ENCODE assay signal across 22 cellular contexts in genomic region chr17:59872351-59872750, GRCh38. TPM values are rescaled to one million over a fixed set of nuclear protein-coding genes. Genes with fewer than 3 reads are reported as not detected.
DNase-seq lines count a peak whose midpoint lies in the region; ATAC-seq, FAIRE-seq and TF ChIP-seq lines count a peak whose summit lies in the region.
"Had no signal": no experiment of that assay in that cellular context is flagged by ENCODE, and none has a peak within 500 bp of the region (broad histone marks: within the 10 kb centered on the region; RNA-seq: fewer than 3 reads in every experiment).

No MANE protein-coding gene starts in this region.

- TF ChIP-seq CTCF in HepG2 (CRISPR knock-in tag; IDR thresholded peaks at IDR 0.05) = no peak
- no peak for TF ChIP-seq CTCF in right lobe of liver (IDR thresholded peaks at IDR 0.05)
- TF ChIP-seq CTCF in OCI-LY7 (conservative IDR thresholded peaks at IDR 0.05; ENCODE audit: low read length) = no peak
- TF ChIP-seq CTCF in pancreas (IDR thresholded peaks at IDR 0.05) = no peak

- no peak overlapping the region for H4K91ac ChIP-seq in trophoblast cell (ENCODE audit: low read depth, low read length)

- TF ChIP-seq RAD21 in HepG2 (CRISPR knock-in tag; IDR thresholded peaks at IDR 0.05) = no peak

- H2AFZ ChIP-seq in HepG2 (ENCODE audit: low read length) = no peak overlapping the region
- no peak overlapping the region for H2AFZ ChIP-seq in OCI-LY7 (ENCODE audit: low read length)
- no peak overlapping the region for H2AFZ ChIP-seq in trophoblast cell (ENCODE audit: insufficient read depth, low read length, poor library complexity)

- H3K27ac ChIP-seq in HepG2 (ENCODE audit: extremely low read length, insufficient read depth, low read length) (no peak overlapping the region), right lobe of liver (no peak overlapping the region), OCI-LY7 (ENCODE audit: low read depth, low read length, poor library complexity, severe bottlenecking) (no peak overlapping the region), pancreas (peak overlapping the region in 1 of 4 donors; percentile 59), trophoblast cell (ENCODE audit: low read depth, low read length) (no peak overlapping the region)

- H4K20me1 ChIP-seq in HepG2 (ENCODE audit: insufficient read depth, low read length) (no peaks in the 10 kb centered on the region), OCI-LY7 (ENCODE audit: insufficient read depth, low read length) (no peaks in the 10 kb centered on the region)

- H3K4me3 ChIP-seq in HepG2 (replicated peaks in 1 of 3; ENCODE audit: insufficient read depth in 1 of 3, low read depth in 2 of 3, low read length in 3 of 3) = no peak overlapping the region
- no peak overlapping the region for H3K4me3 ChIP-seq in right lobe of liver
- H3K4me3 ChIP-seq in OCI-LY7 (ENCODE audit: low read depth, low read length, poor library complexity, severe bottlenecking) = no peak overlapping the region
- no peak overlapping the region for H3K4me3 ChIP-seq in pancreas
- H3K4me3 ChIP-seq in trophoblast cell (ENCODE audit: low read depth, low read length) = no peak overlapping the region
- H3K4me3 ChIP-seq: MG63 had no signal

- BruUV-seq in HepG2 (replicated peaks; lab: Mats Ljungman, UMichigan) (no TSS peak), OCI-LY7 (replicated peaks; lab: Mats Ljungman, UMichigan) (TSS peak; percentile 45)

- intact Hi-C loops in HepG2 (cut with micrococcal nuclease; ENCODE audit: unreplicated experiment) (no loop called here), right lobe of liver (cut with DNase I) (no loop called here), OCI-LY7 (cut with micrococcal nuclease; ENCODE audit: unreplicated experiment) (no loop called here), pancreas (cut with DNase I) (no loop called here)

- H2BK5ac ChIP-seq in trophoblast cell (ENCODE audit: low read depth, low read length, poor library complexity) = no peak overlapping the region

- H3K4ac ChIP-seq in trophoblast cell (ENCODE audit: low read depth, low read length) = no peak overlapping the region

- H3K14ac ChIP-seq in trophoblast cell (ENCODE audit: low read length) = no peak overlapping the region

- CTCF ChIA-PET in HepG2 (lab: Yijun Ruan, JAX; ENCODE audit: low intra/inter-chr PET ratio, low total read pairs) = no interaction called here
- CTCF ChIA-PET in OCI-LY7 (lab: Charles Lee; ENCODE audit: unreplicated experiment) = no interaction called here

- no peak overlapping the region for H3K4me2 ChIP-seq in HepG2 (ENCODE audit: low read depth, low read length)
- no peak overlapping the region for H3K4me2 ChIP-seq in OCI-LY7 (ENCODE audit: low read length)
- H3K4me2 ChIP-seq in trophoblast cell (ENCODE audit: low read length) = no peak overlapping the region

- TF ChIP-seq EP300 in HepG2 (IDR thresholded peaks at IDR 0.05; ENCODE audit: low read depth in 2 of 2, low read length in 2 of 2) (no peak), HepG2 (CRISPR knock-in tag; IDR thresholded peaks at IDR 0.05; ENCODE audit: borderline replicate concordance) (no peak)

- H3K9me3 ChIP-seq in HepG2 (ENCODE audit: low read length) (no peaks in the 10 kb centered on the region), right lobe of liver (no peaks in the 10 kb centered on the region), OCI-LY7 (ENCODE audit: low read length) (no peaks in the 10 kb centered on the region), pancreas (no peaks in the 10 kb centered on the region), trophoblast cell (ENCODE audit: insufficient read depth, low read depth, low read length) (no peaks in the 10 kb centered on the region)
- H3K9me3 ChIP-seq: MG63 had no signal

- ATAC-seq in HepG2 = no peak
- no peak for ATAC-seq in right lobe of liver
- ATAC-seq in pancreas = peak; percentile 38 to 64 (median 52)
- ATAC-seq: Panc1 had no signal

- no peaks in the 10 kb centered on the region for H3K9me2 ChIP-seq in OCI-LY7 (ENCODE audit: insufficient read depth, low read length)

- H2AK5ac ChIP-seq in trophoblast cell (ENCODE audit: low read length) = no peak overlapping the region

- H3K9ac ChIP-seq in HepG2 (ENCODE audit: insufficient read depth, low read depth, low read length) = no peak overlapping the region
- H3K9ac ChIP-seq in trophoblast cell (ENCODE audit: low read length) = no peak overlapping the region

- FAIRE-seq in HepG2 (lab: Jason Lieb, UNC) (no peak), pancreas (lab: Jason Lieb, UNC) (no peak)
- FAIRE-seq: GM18507, HTR-8/SVneo had no signal

- no peak overlapping the region for H3K18ac ChIP-seq in trophoblast cell (ENCODE audit: low read length)

- H4K12ac ChIP-seq in trophoblast cell (ENCODE audit: low read depth, low read length) = no peak overlapping the region

- H3K79me2 ChIP-seq in HepG2 (ENCODE audit: insufficient read depth, low read length) (no peaks in the 10 kb centered on the region), OCI-LY7 (ENCODE audit: insufficient read depth, low read depth, low read length) (no peaks in the 10 kb centered on the region), trophoblast cell (ENCODE audit: control insufficient read depth, insufficient read depth, low read length, poor library complexity) (no peaks in the 10 kb centered on the region)

- H2BK120ac ChIP-seq in trophoblast cell (ENCODE audit: insufficient read depth, low read length, poor library complexity) = no peak overlapping the region

- no peaks in the 10 kb centered on the region for H3K79me1 ChIP-seq in trophoblast cell (ENCODE audit: low read length)

- no peak overlapping the region for H4K8ac ChIP-seq in trophoblast cell (ENCODE audit: low read depth, low read length)

- H3K4me1 ChIP-seq in HepG2 (ENCODE audit: insufficient read depth, low read length) = 0 out of 2 replicates have a peak, but pooled peaks cover 10% of the 10 kb centered on the region
- peaks cover 0 to 7% (median 0%) of the 10 kb centered on the region in 4 donors for H3K4me1 ChIP-seq in right lobe of liver
- no peaks in the 10 kb centered on the region for H3K4me1 ChIP-seq in OCI-LY7 (ENCODE audit: insufficient read depth, low read length, poor library complexity, severe bottlenecking)
- H3K4me1 ChIP-seq in pancreas = peaks cover 11 to 31% (median 25%) of the 10 kb centered on the region in 3 donors
- peaks cover 3 to 6% of the 10 kb centered on the region in 2 experiments for H3K4me1 ChIP-seq in trophoblast cell (ENCODE audit: control insufficient read depth in 1 of 2, insufficient read depth in 2 of 2, low read length in 2 of 2)

- H3K23ac ChIP-seq in trophoblast cell (ENCODE audit: low read length) = no peak overlapping the region

- no peak for TF ChIP-seq POLR2A in HepG2 (IDR thresholded peaks at IDR 0.05; ENCODE audit: insufficient read depth in 1 of 2, low read depth in 2 of 2, low read length in 2 of 2)
- no peak for TF ChIP-seq POLR2A in right lobe of liver (IDR thresholded peaks at IDR 0.05)

- H3K36me3 ChIP-seq in HepG2 (replicated peaks in 1 of 2; ENCODE audit: control insufficient read depth in 1 of 2, insufficient read depth in 2 of 2, low read length in 2 of 2) = peaks cover 8 to 20% of the 10 kb centered on the region in 2 experiments
- peaks cover 0 to 20% (median 0%) of the 10 kb centered on the region in 4 donors for H3K36me3 ChIP-seq in right lobe of liver
- peaks cover 34% of the 10 kb centered on the region for H3K36me3 ChIP-seq in OCI-LY7 (ENCODE audit: insufficient read depth, low read length)
- no peaks in the 10 kb centered on the region for H3K36me3 ChIP-seq in pancreas
- peaks cover 15 to 17% of the 10 kb centered on the region in 2 experiments for H3K36me3 ChIP-seq in trophoblast cell (ENCODE audit: control insufficient read depth in 1 of 2, insufficient read depth in 2 of 2, low read length in 2 of 2)

- POLR2A ChIA-PET in HepG2 (lab: Yijun Ruan, JAX) (no interaction called here), OCI-LY7 (lab: Charles Lee) (interaction anchor here (0.6 to 0.7 kb wide), 2 partner anchors 22 to 1536 kb away, joined by 3 to 4 read pairs; no protein-coding TSS in a partner anchor)

- DNase-seq in HepG2 (ENCODE audit: low spot score) = no peak
- no peak for DNase-seq in right lobe of liver
- no peak for DNase-seq in OCI-LY7 (ENCODE audit: low spot score)
- DNase-seq in pancreas = no peak
- no peak for DNase-seq in trophoblast cell
- DNase-seq in activated effector memory CD4-positive, alpha-beta T cell treated with Interleukin-2 at 50 U/mL for 16 hours = no peak
- no peak for DNase-seq in DMS79 (lab: John Stamatoyannopoulos, UW)
- DNase-seq: DMS 273 treated with DMSO at 0.1 percent for 48 hours, H7, IMR-90, KG1, MG63, NCI-H1105 treated with DMSO at 0.1 percent for 48 hours, NCI-H146, NCI-H1930, NCI-H2107, NCI-H446, NCI-H524 treated with DMSO at 0.1 percent for 48 hours, SHP77 had no signal

- H2BK12ac ChIP-seq in trophoblast cell (ENCODE audit: low read length) = no peak overlapping the region

- H3K27me3 ChIP-seq in HepG2 (ENCODE audit: control insufficient read depth in 1 of 2, insufficient read depth in 2 of 2, low read length in 2 of 2) = no peaks in the 10 kb centered on the region
- H3K27me3 ChIP-seq in right lobe of liver = no peaks in the 10 kb centered on the region
- H3K27me3 ChIP-seq in pancreas = no peaks in the 10 kb centered on the region
- no peaks in the 10 kb centered on the region for H3K27me3 ChIP-seq in trophoblast cell (ENCODE audit: insufficient read depth, low read length)
- H3K27me3 ChIP-seq: MG63 had no signal

- in situ Hi-C loops in HepG2 (cut with HindIII; ENCODE audit: extremely low pct_ligation_motif_present, low pct_unique_long_range_greater_than_20kb) = no loop called here

RNA-seq across cellular contexts. Expression of gene TUBD1, which starts 20.4 kb away (rescaled TPM):
- 25.9 and 38.7 TPM in 2 replicates for total RNA-seq in HepG2 (2016; rRNA removed; fragmentation: Illumina TruSeq; extraction: Trizol)
- 20.1 and 20.5 TPM in 2 replicates for total RNA-seq in HepG2 (2016; cell fraction: cytosol; rRNA removed; fragmentation: Illumina TruSeq; extraction: Trizol; ENCODE audit: low read depth)
- total RNA-seq in HepG2 (2016; cell fraction: insoluble cytoplasmic fraction; rRNA removed; fragmentation: Illumina TruSeq; extraction: Trizol) = 28.3 and 37.1 TPM in 2 replicates
- total RNA-seq in HepG2 (2016; cell fraction: membrane; rRNA removed; fragmentation: Illumina TruSeq; extraction: Trizol) = 26.6 and 28.2 TPM in 2 replicates
- total RNA-seq in HepG2 (2016; cell fraction: nucleus; rRNA removed; fragmentation: Illumina TruSeq; extraction: Trizol) = 12.1 and 17.0 TPM in 2 replicates
- polyA plus RNA-seq in HepG2 (2011; rRNA removed) = 14.0 and 18.2 TPM in 2 replicates
- 9.3 and 14.8 TPM in 2 replicates for polyA plus RNA-seq in HepG2 (2011; cell fraction: cytosol; rRNA removed)
- 4.8 and 5.8 TPM in 2 replicates for polyA plus RNA-seq in HepG2 (2011; cell fraction: nucleus; rRNA removed)
- polyA plus RNA-seq in HepG2 (2012) = 21.1 and 22.1 TPM in 2 replicates
- polyA plus RNA-seq in HepG2 (2016; cell fraction: cytosol; fragmentation: Illumina TruSeq; extraction: Trizol; ENCODE audit: low read depth) = 6.2 and 9.4 TPM in 2 replicates
- 31.1 and 38.5 TPM in 2 replicates for polyA plus RNA-seq in HepG2 (2016; cell fraction: insoluble cytoplasmic fraction; fragmentation: Illumina TruSeq; extraction: Trizol; ENCODE audit: low read depth)
- 13.5 and 16.0 TPM in 2 replicates for polyA plus RNA-seq in HepG2 (2016; cell fraction: membrane; fragmentation: Illumina TruSeq; extraction: Trizol; ENCODE audit: low read depth)
- 17.6 and 25.2 TPM in 2 replicates for polyA plus RNA-seq in HepG2 (2016; cell fraction: nucleus; fragmentation: Illumina TruSeq; extraction: Trizol; ENCODE audit: insufficient read depth, low read depth)
- 20.7 and 40.9 TPM in 2 replicates for polyA minus RNA-seq in HepG2 (2011; rRNA and poly(A)+ RNA removed; ENCODE audit: low replicate concordance)
- polyA minus RNA-seq in HepG2 (2011; cell fraction: cytosol; rRNA and poly(A)+ RNA removed) = 8.2 and 12.0 TPM in 2 replicates
- polyA minus RNA-seq in HepG2 (2011; cell fraction: nucleus; rRNA and poly(A)+ RNA removed) = 26.5 and 31.5 TPM in 2 replicates
- 1 to 10 TPM; 2.9 to 5.5 (median 4.4) TPM for total RNA-seq in right lobe of liver
- 8.6 and 11.5 TPM in 2 replicates for total RNA-seq in OCI-LY7 (2014; rRNA removed; shearing (Covaris generic))
- 13.0 and 13.2 TPM in 2 replicates for total RNA-seq in OCI-LY7 (2022)
- 1 to 10 TPM; 3.4 to 8.5 (median 6.4) TPM for total RNA-seq in pancreas
- polyA plus RNA-seq in pancreas = 1 to 10 TPM; 6.7 to 8.4 TPM
- polyA plus RNA-seq in trophoblast cell (2013) = 12.0 and 13.0 TPM in 2 replicates

RNA-seq across cellular contexts. Expression of gene RPS6KB1, which starts 20.6 kb away (rescaled TPM):
- total RNA-seq in HepG2 (2016; rRNA removed; fragmentation: Illumina TruSeq; extraction: Trizol) = 42.2 and 44.3 TPM in 2 replicates
- total RNA-seq in HepG2 (2016; cell fraction: cytosol; rRNA removed; fragmentation: Illumina TruSeq; extraction: Trizol; ENCODE audit: low read depth) = 12.7 and 14.4 TPM in 2 replicates
- total RNA-seq in HepG2 (2016; cell fraction: insoluble cytoplasmic fraction; rRNA removed; fragmentation: Illumina TruSeq; extraction: Trizol) = 42.8 and 47.7 TPM in 2 replicates
- 13.4 and 15.4 TPM in 2 replicates for total RNA-seq in HepG2 (2016; cell fraction: membrane; rRNA removed; fragmentation: Illumina TruSeq; extraction: Trizol)
- 37.6 and 39.2 TPM in 2 replicates for total RNA-seq in HepG2 (2016; cell fraction: nucleus; rRNA removed; fragmentation: Illumina TruSeq; extraction: Trizol)
- polyA plus RNA-seq in HepG2 (2011; rRNA removed) = 16.5 and 19.9 TPM in 2 replicates
- 6.6 and 10.9 TPM in 2 replicates for polyA plus RNA-seq in HepG2 (2011; cell fraction: cytosol; rRNA removed)
- 15.6 and 21.2 TPM in 2 replicates for polyA plus RNA-seq in HepG2 (2011; cell fraction: nucleus; rRNA removed)
- polyA plus RNA-seq in HepG2 (2012) = 30.9 and 32.5 TPM in 2 replicates
- 2.8 and 3.4 TPM in 2 replicates for polyA plus RNA-seq in HepG2 (2016; cell fraction: cytosol; fragmentation: Illumina TruSeq; extraction: Trizol; ENCODE audit: low read depth)
- polyA plus RNA-seq in HepG2 (2016; cell fraction: insoluble cytoplasmic fraction; fragmentation: Illumina TruSeq; extraction: Trizol; ENCODE audit: low read depth) = 43.5 and 47.4 TPM in 2 replicates
- 7.6 and 9.0 TPM in 2 replicates for polyA plus RNA-seq in HepG2 (2016; cell fraction: membrane; fragmentation: Illumina TruSeq; extraction: Trizol; ENCODE audit: low read depth)
- 56.0 and 56.9 TPM in 2 replicates for polyA plus RNA-seq in HepG2 (2016; cell fraction: nucleus; fragmentation: Illumina TruSeq; extraction: Trizol; ENCODE audit: insufficient read depth, low read depth)
- 6.7 and 16.4 TPM in 2 replicates for polyA minus RNA-seq in HepG2 (2011; rRNA and poly(A)+ RNA removed; ENCODE audit: low replicate concordance)
- polyA minus RNA-seq in HepG2 (2011; cell fraction: cytosol; rRNA and poly(A)+ RNA removed) = 17.8 and 17.9 TPM in 2 replicates
- 61.5 and 91.5 TPM in 2 replicates for polyA minus RNA-seq in HepG2 (2011; cell fraction: nucleus; rRNA and poly(A)+ RNA removed)
- total RNA-seq in right lobe of liver = 10 to 100 TPM; 11.3 to 20.3 (median 14.8) TPM
- total RNA-seq in OCI-LY7 (2014; rRNA removed; shearing (Covaris generic)) = 31.1 and 43.7 TPM in 2 replicates
- 47.1 and 53.6 TPM in 2 replicates for total RNA-seq in OCI-LY7 (2022)
- 10 to 100 TPM; 19.2 to 24.5 (median 21.3) TPM for total RNA-seq in pancreas
- 10 to 100 TPM in 1 of 2 donors, 1 to 10 TPM in 1; 10.0 to 12.3 TPM for polyA plus RNA-seq in pancreas
- 20.7 and 27.6 TPM in 2 replicates for polyA plus RNA-seq in trophoblast cell (2013)

Comparison
In these comparisons a context has a peak if more than half of its experiments do, and no peak if none do; other contexts are left out.
1. ATAC-seq: peak in pancreas (4 of 4); none in HepG2 (single experiment) and right lobe of liver (0 of 4).